In the genomic region with DNA sequence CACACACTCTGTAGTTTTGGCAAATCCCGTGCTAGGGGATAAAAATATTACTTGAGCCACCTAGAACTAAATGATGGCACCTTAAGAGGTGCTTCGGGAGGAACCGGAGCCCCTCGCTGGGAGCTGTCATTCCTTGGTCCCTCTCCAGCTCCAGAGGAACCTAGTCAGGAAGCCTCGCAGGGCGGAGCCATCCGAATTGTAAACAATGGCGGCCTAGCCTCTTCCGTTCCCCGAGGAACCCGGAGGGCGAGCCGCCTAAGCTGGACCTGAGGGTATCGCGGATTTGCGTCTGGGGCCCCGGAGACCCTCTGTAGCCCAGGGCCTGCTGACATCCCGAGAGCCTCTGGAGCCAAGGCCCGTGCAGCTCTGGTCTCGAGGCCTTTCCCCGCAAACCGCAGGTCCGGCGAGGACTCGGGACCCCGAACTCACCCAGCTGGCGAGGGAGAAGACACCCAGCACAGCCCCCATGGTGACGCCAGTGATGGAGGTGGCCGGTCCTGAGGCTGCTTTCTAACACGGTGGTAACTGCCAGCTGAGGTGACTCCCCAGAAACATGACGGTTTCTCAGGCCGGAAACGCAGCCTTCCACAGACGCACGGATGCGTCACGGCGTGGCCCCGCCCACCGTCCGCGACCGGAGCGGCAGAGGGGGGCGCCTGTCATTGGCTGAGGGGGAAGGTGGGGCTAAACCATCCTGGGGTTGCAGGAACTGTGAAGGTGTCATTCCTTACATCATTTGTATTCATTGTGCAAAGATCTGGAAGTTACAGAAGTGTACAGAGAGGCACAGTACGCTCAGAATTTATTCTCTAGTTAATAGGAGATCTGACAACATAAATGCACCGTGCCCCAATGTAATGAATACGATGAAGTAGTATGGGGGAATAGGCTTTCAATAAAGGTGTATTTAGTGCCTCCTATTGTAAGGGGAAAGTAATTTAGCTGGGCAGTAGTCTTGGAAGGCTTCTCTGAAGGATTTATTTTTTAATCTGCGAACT, we compare ENCODE assay signal across 8 cellular contexts. TPM values are rescaled to one million over a fixed set of nuclear protein-coding genes. Genes with fewer than 3 reads are reported as not detected.
DNase-seq lines count a peak whose midpoint lies in the region; ATAC-seq and TF ChIP-seq lines count a peak whose summit lies in the region.

A gene (minus strand): TSS at position 587 of the 998 bp plus-strand sequence. CDS start 119 bp downstream, at position 468.

- peak within 1 kb of the TSS; percentile 97 for H3K4me3 ChIP-seq in OCI-LY1 (ENCODE audit: low read depth, low read length, poor library complexity, severe bottlenecking)
- peak within 1 kb of the TSS; percentile 94 for H3K4me3 ChIP-seq in mesodermal cell (ENCODE audit: extremely low read depth, insufficient read depth, low read length, poor library complexity, severe bottlenecking)

- peak within 1 kb of the TSS; percentile 97 for H3K4me2 ChIP-seq in OCI-LY1 (ENCODE audit: low read length)

- H4K20me1 ChIP-seq in OCI-LY1 (ENCODE audit: insufficient read depth, low read length): no peaks in the 10 kb centered on the region

- 1% methylated on average over 41 to 47 of the region's 49 CpGs for WGBS in mesodermal cell (ENCODE audit: insufficient coverage in 2 of 2), 2 experiments

- ATAC-seq in GM21447 (IDR thresholded peaks at IDR 0.05; ENCODE audit: unreplicated experiment): peak; percentile 96

- peaks cover 34% of the 10 kb centered on the region for H3K4me1 ChIP-seq in OCI-LY1 (ENCODE audit: insufficient read depth, low read length, severe bottlenecking)
- H3K4me1 ChIP-seq in mesodermal cell (ENCODE audit: control insufficient read depth, insufficient read depth, low read length, poor library complexity, severe bottlenecking): peaks cover 50% of the 10 kb centered on the region

- H3K27me3 ChIP-seq in OCI-LY1 (ENCODE audit: insufficient read depth, low read length): no peaks in the 10 kb centered on the region

- H3K36me3 ChIP-seq in OCI-LY1 (ENCODE audit: insufficient read depth, low read length) (peaks cover 3% of the 10 kb centered on the region; the same call in 1 of the 2 replicates), mesodermal cell (ENCODE audit: control insufficient read depth, insufficient read depth, low read length) (peaks cover 25% of the 10 kb centered on the region)

- peaks cover 48% of the 10 kb centered on the region for H3K79me2 ChIP-seq in OCI-LY1 (ENCODE audit: insufficient read depth, low read length)

- H3K9me2 ChIP-seq in OCI-LY1 (ENCODE audit: low read depth, low read length): no peaks in the 10 kb centered on the region

- peak within 1 kb of the TSS; percentile 91 for H3K9ac ChIP-seq in OCI-LY1 (ENCODE audit: low read length)

- peak; percentile 67 for TF ChIP-seq CTCF in OCI-LY1 (IDR thresholded peaks at IDR 0.05; ENCODE audit: low read length)

- in situ Hi-C loops in endometrial microvascular endothelial cells (cut with HindIII; ENCODE audit: inconsistent ontology term, low pct_unique_long_range_greater_than_20kb, low sequenced_read_pairs): no loop called here

- H3K9me3 ChIP-seq in OCI-LY1 (ENCODE audit: low read length) (no peaks in the 10 kb centered on the region), mesodermal cell (ENCODE audit: control insufficient read depth, low read length) (no peaks in the 10 kb centered on the region)

- peak; percentile 96 for DNase-seq in D341Med (ENCODE audit: low spot score)
- DNase-seq in HuH-7 (ENCODE audit: low spot score): peak; percentile 94
- DNase-seq in activated CD8-positive, alpha-beta memory T cell treated with anti-CD3 and anti-CD28 coated beads, Interleukin-2, amount 50 U/mL, for 4 hours: peak; percentile 97
- peak; percentile 92 to 93 for DNase-seq in stimulated activated CD8-positive, alpha-beta memory T cell treated with anti-CD3 and anti-CD28 coated beads, Interleukin-15, amount 100 ng/mL, for 4 hours (ENCODE audit: low read depth in 2 of 2)

- H2AFZ ChIP-seq in OCI-LY1 (ENCODE audit: low read length): peak within 1 kb of the TSS; percentile 93

- H3K27ac ChIP-seq in OCI-LY1 (ENCODE audit: low read depth, low read length, poor library complexity, severe bottlenecking) (peak within 1 kb of the TSS; percentile 72), mesodermal cell (ENCODE audit: low read depth, low read length, severe bottlenecking) (peak within 1 kb of the TSS; percentile 97)

- H3F3A ChIP-seq in OCI-LY1 (ENCODE audit: insufficient read depth, low read length): no peaks in the 10 kb centered on the region

RNA-seq across cellular contexts. Expression of the gene that starts here (rescaled TPM):
- 100.0 TPM for total RNA-seq in endometrial microvascular endothelial cells (ENCODE audit: inconsistent ontology term)
- 105 TPM for polyA plus RNA-seq in mesodermal cell (2013, experiment 1 of 2)
- polyA plus RNA-seq in mesodermal cell (2013, experiment 2 of 2): 96.5 TPM

Comparison
In these comparisons a context has a peak if more than half of its experiments do, and no peak if none do; other contexts are left out.
1. Peak in every context shown above with its lines: DNase-seq, ATAC-seq, H3K4me3 ChIP-seq and H3K27ac ChIP-seq.